ENCODE assay signal across 29 cellular contexts in genomic region chr1:181222972-181223371, GRCh38.
"Had no signal": no experiment of that assay in that cellular context is flagged by ENCODE, and none has a peak within 500 bp of the region (broad histone marks: within the 10 kb centered on the region; RNA-seq: fewer than 3 reads in every experiment).

No MANE protein-coding gene starts in this region.

- H3K36me3 ChIP-seq: ascending aorta, breast epithelium, cardiac muscle cell, esophagus muscularis mucosa, gastrocnemius medialis, WERI-Rb-1 had no signal

- DNase-seq: activated B cell treated with CpG ODN at 0.5 μM for 24 hours; activated CD4-positive, alpha-beta memory T cell treated with anti-CD3 and anti-CD28 coated beads for 36 hours; activated CD4-positive, alpha-beta T cell treated with anti-CD3 and anti-CD28 coated beads for 36 hours; activated CD4-positive, alpha-beta T cell treated with anti-CD3 and anti-CD28 coated beads, Interleukin-2, amount 10 ng/mL, durations not matched to agents 24 days and 14 days; activated CD4-positive, CD25-positive, alpha-beta regulatory T cell treated with anti-CD3 and anti-CD28 coated beads, Interleukin-2, amount 50 U/mL, for 72 hours; activated CD8-positive, alpha-beta memory T cell treated with anti-CD3 and anti-CD28 coated beads, Interleukin-2, amount 10 ng/mL, durations not matched to agents 7 days and 5 days; activated CD8-positive, alpha-beta memory T cell treated with anti-CD3 and anti-CD28 coated beads, Interleukin-2, amount 50 U/mL, for 4 hours; activated CD8-positive, alpha-beta T cell treated with anti-CD3 and anti-CD28 coated beads, Interleukin-2, amount 10 ng/mL, durations not matched to agents 7 days and 5 days; activated effector memory CD4-positive, alpha-beta T cell treated with anti-CD3 and anti-CD28 coated beads, Interleukin-2, amount 50 U/mL, for 16 hours; activated naive CD4-positive, alpha-beta T cell treated with anti-CD3 and anti-CD28 coated beads for 36 hours; activated naive CD8-positive, alpha-beta T cell treated with anti-CD3 and anti-CD28 coated beads for 36 hours; activated naive CD8-positive, alpha-beta T cell treated with anti-CD3 and anti-CD28 coated beads, Interleukin-2, amount 50 U/mL, for 24 hours; activated T-cell treated with anti-CD3 and anti-CD28 coated beads, Interleukin-2, amount 50 U/mL, for 1 hour; activated T-cell treated with anti-CD3 and anti-CD28 coated beads, Interleukin-2, amount 50 U/mL, for 48 hours; effector CD4-positive, alpha-beta T cell; effector memory CD8-positive, alpha-beta T cell; erythroblast; gastrocnemius medialis; glutamatergic neuron; T-helper 1 cell; T-helper 17 cell; T1000; WERI-Rb-1 had no signal

- H3K27ac ChIP-seq: ascending aorta, breast epithelium, cardiac muscle cell, coronary artery, esophagus muscularis mucosa, foreskin keratinocyte, gastrocnemius medialis, WERI-Rb-1 had no signal

- H3K4me1 ChIP-seq: ascending aorta, breast epithelium, esophagus muscularis mucosa, foreskin keratinocyte, gastrocnemius medialis had no signal

- H3K9me3 ChIP-seq: ascending aorta, breast epithelium, gastrocnemius medialis had no signal

- H3K4me3 ChIP-seq: ascending aorta, breast epithelium, cardiac muscle cell, coronary artery, esophagus muscularis mucosa, gastrocnemius medialis had no signal

- H3K27me3 ChIP-seq: ascending aorta, breast epithelium, cardiac muscle cell, esophagus muscularis mucosa, foreskin keratinocyte had no signal
